In the genomic region with DNA sequence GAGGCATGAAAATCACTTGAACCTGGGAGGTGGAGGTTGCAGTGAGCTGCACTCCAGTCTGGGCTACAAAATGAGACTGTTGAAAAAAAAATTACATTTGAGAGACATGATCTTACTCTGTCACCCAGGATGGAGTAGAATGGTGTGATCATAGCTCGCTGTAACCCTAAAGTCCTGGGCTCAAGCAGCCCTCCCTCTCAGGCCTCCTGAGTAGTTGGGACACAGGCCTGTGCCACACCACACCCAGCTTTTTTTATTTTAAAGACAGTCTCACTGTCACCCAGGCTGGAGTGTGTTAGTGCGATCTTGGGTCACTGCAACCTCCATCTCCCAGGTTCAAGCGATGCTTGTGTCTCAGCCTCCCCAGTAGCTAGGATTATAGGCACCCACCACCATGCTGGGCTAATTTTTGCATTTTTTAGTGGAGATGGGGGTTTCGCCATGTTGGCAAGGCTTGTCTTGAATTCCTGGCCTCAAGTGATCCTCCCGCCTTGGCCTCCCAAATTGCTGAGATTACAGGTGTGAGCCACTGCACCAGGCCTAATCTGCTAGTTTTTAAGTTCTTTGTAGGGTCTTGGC, we compare ENCODE assay signal across 2 cellular contexts.
TF ChIP-seq lines count a peak whose summit lies in the region.

No MANE protein-coding gene starts in this region.

TF ChIP-seq in IMR-90, 13 proteins besides CTCF, POLR2A, EP300 and RAD21:
- no peak for TF ChIP-seq RCOR1 (IDR thresholded peaks at IDR 0.05; ENCODE audit: insufficient replicate concordance, low read length)
- no peak for TF ChIP-seq MAZ (IDR thresholded peaks at IDR 0.05; ENCODE audit: borderline replicate concordance, low read depth, low read length)
- no peak for TF ChIP-seq CEBPB (IDR thresholded peaks at IDR 0.05; ENCODE audit: low read depth, low read length)
- no peak for TF ChIP-seq FOS (IDR thresholded peaks at IDR 0.05; ENCODE audit: low read depth, low read length)
- TF ChIP-seq, protein P1, sequence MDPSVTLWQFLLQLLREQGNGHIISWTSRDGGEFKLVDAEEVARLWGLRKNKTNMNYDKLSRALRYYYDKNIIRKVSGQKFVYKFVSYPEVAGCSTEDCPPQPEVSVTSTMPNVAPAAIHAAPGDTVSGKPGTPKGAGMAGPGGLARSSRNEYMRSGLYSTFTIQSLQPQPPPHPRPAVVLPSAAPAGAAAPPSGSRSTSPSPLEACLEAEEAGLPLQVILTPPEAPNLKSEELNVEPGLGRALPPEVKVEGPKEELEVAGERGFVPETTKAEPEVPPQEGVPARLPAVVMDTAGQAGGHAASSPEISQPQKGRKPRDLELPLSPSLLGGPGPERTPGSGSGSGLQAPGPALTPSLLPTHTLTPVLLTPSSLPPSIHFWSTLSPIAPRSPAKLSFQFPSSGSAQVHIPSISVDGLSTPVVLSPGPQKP (IDR thresholded peaks at IDR 0.05; ENCODE audit: borderline replicate concordance, low read depth, low read length) = no peak
- no peak for TF ChIP-seq RFX5 (IDR thresholded peaks at IDR 0.05; ENCODE audit: low read depth, low read length)
- no peak for TF ChIP-seq BHLHE40 (IDR thresholded peaks at IDR 0.05; ENCODE audit: low read depth, low read length)
- TF ChIP-seq MAFK (IDR thresholded peaks at IDR 0.05; ENCODE audit: low read depth, low read length) = no peak
- TF ChIP-seq NFE2L2 (IDR thresholded peaks at IDR 0.05; ENCODE audit: low read depth, low read length) = no peak
- TF ChIP-seq, protein P2, sequence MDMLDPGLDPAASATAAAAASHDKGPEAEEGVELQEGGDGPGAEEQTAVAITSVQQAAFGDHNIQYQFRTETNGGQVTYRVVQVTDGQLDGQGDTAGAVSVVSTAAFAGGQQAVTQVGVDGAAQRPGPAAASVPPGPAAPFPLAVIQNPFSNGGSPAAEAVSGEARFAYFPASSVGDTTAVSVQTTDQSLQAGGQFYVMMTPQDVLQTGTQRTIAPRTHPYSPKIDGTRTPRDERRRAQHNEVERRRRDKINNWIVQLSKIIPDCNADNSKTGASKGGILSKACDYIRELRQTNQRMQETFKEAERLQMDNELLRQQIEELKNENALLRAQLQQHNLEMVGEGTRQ (IDR thresholded peaks at IDR 0.05; ENCODE audit: low read depth, low read length) = no peak
- TF ChIP-seq CHD1 (IDR thresholded peaks at IDR 0.05; ENCODE audit: low read depth, low read length) = no peak
- no peak for TF ChIP-seq SMC3 (IDR thresholded peaks at IDR 0.05; ENCODE audit: low read depth, low read length)
- no peak for TF ChIP-seq MXI1 (IDR thresholded peaks at IDR 0.05; ENCODE audit: borderline replicate concordance, low read depth, low read length)

TF ChIP-seq in K562, 482 proteins besides CTCF, POLR2A, EP300 and RAD21:
- peak; percentile 76; the same call in 1 of the 2 replicates for TF ChIP-seq POLR2AphosphoS5 (IDR thresholded peaks at IDR 0.05; ENCODE audit: control insufficient read depth, insufficient read depth, low read depth, low read length)
- peak; percentile 60 for TF ChIP-seq SUPT5H (IDR thresholded peaks at IDR 0.05)
- TF ChIP-seq ZNF766 (CRISPR knock-in tag; conservative IDR thresholded peaks at IDR 0.05) = no peak
- TF ChIP-seq PRMT5 (CRISPR knock-in tag; IDR thresholded peaks at IDR 0.05) = no peak
- TF ChIP-seq PML (IDR thresholded peaks at IDR 0.05; ENCODE audit: low read length) = peak; percentile 49; the same call in 1 of the 2 replicates
- 0 out of 2 replicates have a peak, but pooled peaks have one; percentile 26 for TF ChIP-seq POLR2G (IDR thresholded peaks at IDR 0.05; ENCODE audit: low read depth, low read length)
- TF ChIP-seq, protein P3, sequence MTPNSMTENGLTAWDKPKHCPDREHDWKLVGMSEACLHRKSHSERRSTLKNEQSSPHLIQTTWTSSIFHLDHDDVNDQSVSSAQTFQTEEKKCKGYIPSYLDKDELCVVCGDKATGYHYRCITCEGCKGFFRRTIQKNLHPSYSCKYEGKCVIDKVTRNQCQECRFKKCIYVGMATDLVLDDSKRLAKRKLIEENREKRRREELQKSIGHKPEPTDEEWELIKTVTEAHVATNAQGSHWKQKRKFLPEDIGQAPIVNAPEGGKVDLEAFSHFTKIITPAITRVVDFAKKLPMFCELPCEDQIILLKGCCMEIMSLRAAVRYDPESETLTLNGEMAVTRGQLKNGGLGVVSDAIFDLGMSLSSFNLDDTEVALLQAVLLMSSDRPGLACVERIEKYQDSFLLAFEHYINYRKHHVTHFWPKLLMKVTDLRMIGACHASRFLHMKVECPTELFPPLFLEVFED (CRISPR knock-in tag; conservative IDR thresholded peaks at IDR 0.05) = 0 out of 2 replicates have a peak, but pooled peaks have one; percentile 32
- peak; percentile 48 for TF ChIP-seq RBFOX2 (IDR thresholded peaks at IDR 0.05; ENCODE audit: low read depth, low read length)
